ENCODE assay signal across 18 cellular contexts in the genomic region with DNA sequence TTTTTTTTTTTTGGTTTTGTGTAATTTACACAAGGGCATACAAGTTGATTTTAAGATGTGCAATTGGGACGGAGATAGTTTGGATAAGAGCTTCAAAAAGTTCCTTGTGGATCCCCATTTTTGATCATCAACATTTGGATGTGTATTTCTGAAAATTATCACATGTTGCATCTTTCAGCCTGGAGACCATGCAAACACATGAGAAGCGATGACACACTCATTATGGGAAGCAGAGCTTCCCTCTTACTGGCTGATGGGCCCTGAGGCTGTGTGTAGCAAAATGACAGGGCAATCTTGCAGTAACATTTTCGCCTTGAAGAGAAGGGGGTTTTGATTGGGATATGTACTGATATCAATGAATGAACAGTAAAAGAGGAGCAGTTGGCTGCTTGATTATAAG.
"Had no signal": no experiment of that assay in that cellular context is flagged by ENCODE, and none has a peak within 500 bp of the region (broad histone marks: within the 10 kb centered on the region; RNA-seq: fewer than 3 reads in every experiment).

No MANE protein-coding gene starts in this region.

- H3K27me3 ChIP-seq: esophagus muscularis mucosa had no signal

- ATAC-seq: activated CD8-positive, alpha-beta T cell treated with anti-CD3 and anti-CD28 coated beads for 36 hours; activated naive CD8-positive, alpha-beta T cell treated with anti-CD3 and anti-CD28 coated beads, Interleukin-2, amount 50 U/mL, for 24 hours; sciatic nerve had no signal

- DNase-seq: activated B cell treated with CpG ODN at 0.5 μM for 24 hours; activated CD4-positive, alpha-beta T cell treated with anti-CD3 and anti-CD28 coated beads for 48 hours; activated CD8-positive, alpha-beta T cell treated with anti-CD3 and anti-CD28 coated beads for 36 hours; activated naive CD4-positive, alpha-beta T cell treated with anti-CD3 and anti-CD28 coated beads for 36 hours; activated naive CD8-positive, alpha-beta T cell treated with anti-CD3 and anti-CD28 coated beads, Interleukin-2, amount 50 U/mL, for 24 hours; activated T-cell treated with anti-CD3 and anti-CD28 coated beads, Interleukin-2, amount 50 U/mL, for 24 hours; anterior cingulate cortex; naive B cell; stimulated activated CD4-positive, alpha-beta T cell treated with anti-CD3 and anti-CD28 coated beads, Interleukin-4, amount 100 ng/mL, for 1 hour had no signal

- H3K4me1 ChIP-seq: esophagus muscularis mucosa, parathyroid adenoma had no signal

- H3K9me3 Mint-ChIP-seq: activated B cell treated with CpG ODN at 0.5 μM for 24 hours; activated CD8-positive, alpha-beta T cell treated with anti-CD3 and anti-CD28 coated beads for 36 hours; activated naive CD4-positive, alpha-beta T cell treated with anti-CD3 and anti-CD28 coated beads for 36 hours; activated naive CD8-positive, alpha-beta T cell treated with anti-CD3 and anti-CD28 coated beads, Interleukin-2, amount 50 U/mL, for 24 hours; activated T-cell treated with anti-CD3 and anti-CD28 coated beads, Interleukin-2, amount 50 U/mL, for 24 hours; memory B cell; T-helper 2 cell treated with Interferon-gamma antibody and Interleukin-4, amounts not matched to agents 5 μg/mL and 100 μg/mL, for 36 hours had no signal

- H3K4me3 ChIP-seq: coronary artery, esophagus muscularis mucosa, smooth muscle cell had no signal

- H3K36me3 Mint-ChIP-seq: brain, memory B cell, naive B cell had no signal

- H3K4me3 Mint-ChIP-seq: activated B cell treated with CpG ODN at 0.5 μM for 24 hours; activated CD8-positive, alpha-beta T cell treated with anti-CD3 and anti-CD28 coated beads for 36 hours; activated naive CD4-positive, alpha-beta T cell treated with anti-CD3 and anti-CD28 coated beads for 36 hours; activated naive CD8-positive, alpha-beta T cell treated with anti-CD3 and anti-CD28 coated beads, Interleukin-2, amount 50 U/mL, for 24 hours; activated T-cell treated with anti-CD3 and anti-CD28 coated beads, Interleukin-2, amount 50 U/mL, for 24 hours; brain; memory B cell; naive B cell; T-helper 2 cell treated with Interferon-gamma antibody and Interleukin-4, amounts not matched to agents 5 μg/mL and 100 μg/mL, for 36 hours had no signal

- H3K4me1 Mint-ChIP-seq: activated B cell treated with CpG ODN at 0.5 μM for 24 hours, naive B cell had no signal

- FAIRE-seq: endometrium had no signal

- H3K9me3 ChIP-seq: esophagus muscularis mucosa had no signal

- H3K36me3 ChIP-seq: esophagus muscularis mucosa had no signal

- H3K27ac Mint-ChIP-seq: activated B cell treated with CpG ODN at 0.5 μM for 24 hours; activated CD8-positive, alpha-beta T cell treated with anti-CD3 and anti-CD28 coated beads for 36 hours; activated naive CD4-positive, alpha-beta T cell treated with anti-CD3 and anti-CD28 coated beads for 36 hours; activated naive CD8-positive, alpha-beta T cell treated with anti-CD3 and anti-CD28 coated beads, Interleukin-2, amount 50 U/mL, for 24 hours; activated T-cell treated with anti-CD3 and anti-CD28 coated beads, Interleukin-2, amount 50 U/mL, for 24 hours; brain; memory B cell; naive B cell; T-helper 2 cell treated with Interferon-gamma antibody and Interleukin-4, amounts not matched to agents 5 μg/mL and 100 μg/mL, for 36 hours had no signal

- H3K27ac ChIP-seq: coronary artery, esophagus muscularis mucosa, parathyroid adenoma had no signal

- H3K27me3 Mint-ChIP-seq: activated CD8-positive, alpha-beta T cell treated with anti-CD3 and anti-CD28 coated beads for 36 hours; activated naive CD8-positive, alpha-beta T cell treated with anti-CD3 and anti-CD28 coated beads, Interleukin-2, amount 50 U/mL, for 24 hours; activated T-cell treated with anti-CD3 and anti-CD28 coated beads, Interleukin-2, amount 50 U/mL, for 24 hours; memory B cell had no signal
